In the genomic region with DNA sequence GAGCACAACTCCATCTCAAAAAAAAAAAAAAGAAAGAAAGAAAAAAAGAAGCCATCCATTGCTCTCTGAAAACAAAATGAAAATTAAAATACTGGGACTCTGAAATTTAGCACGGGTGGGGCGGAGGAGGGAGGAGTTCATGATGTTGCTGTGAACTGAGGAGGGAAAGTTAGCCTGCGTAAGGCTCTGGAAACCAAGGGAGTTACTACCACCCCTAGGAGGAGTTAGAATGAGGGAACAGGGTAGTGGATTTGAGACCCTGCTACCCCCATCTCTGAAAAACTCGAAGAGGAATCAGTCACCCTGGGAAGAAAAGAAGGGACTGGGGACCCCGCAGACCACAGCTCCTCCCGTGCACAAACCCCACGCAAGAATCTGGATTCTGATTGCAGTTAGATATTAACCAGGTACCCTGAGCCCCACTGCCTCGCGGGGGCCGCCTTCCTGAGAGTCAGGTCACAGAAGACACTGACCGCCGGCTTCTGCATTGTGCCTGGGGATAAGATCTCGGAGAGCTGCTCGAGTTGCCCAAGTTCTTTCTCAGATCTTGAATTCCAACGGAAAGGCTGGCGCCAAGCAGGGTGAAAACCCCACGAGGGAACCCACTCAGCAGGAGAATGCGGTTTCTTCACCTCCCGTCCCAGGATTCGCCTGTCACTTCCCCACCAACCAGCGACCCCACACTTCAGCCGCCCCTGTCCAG, we compare ENCODE assay signal across 8 cellular contexts. TPM values are rescaled to one million over a fixed set of nuclear protein-coding genes. Genes with fewer than 3 reads are reported as not detected.
DNase-seq lines count a peak whose midpoint lies in the region; ATAC-seq, FAIRE-seq and TF ChIP-seq lines count a peak whose summit lies in the region.

No MANE protein-coding gene starts in this region.

- no peak overlapping the region for H3K18ac ChIP-seq in neuronal stem cell (ENCODE audit: low read length)

- H3K27me3 Mint-ChIP-seq in activated CD8-positive, alpha-beta T cell treated with anti-CD3 and anti-CD28 coated beads, Interleukin-2, amount 10 ng/mL, durations not matched to agents 7 days and 5 days (ENCODE audit: low read depth): no peaks in the 10 kb centered on the region

- H3K36me3 ChIP-seq in neuronal stem cell (replicated peaks in 1 of 2; ENCODE audit: control insufficient read depth in 2 of 2, insufficient read depth in 2 of 2, low read length in 2 of 2): peaks cover 0 to 15% of the 10 kb centered on the region in 2 donors

- H2BK15ac ChIP-seq in neuronal stem cell (ENCODE audit: low read length): peak overlapping the region; percentile 21

- H2AFZ ChIP-seq in neuronal stem cell (ENCODE audit: low read length): peak overlapping the region; percentile 84

- no peak overlapping the region for H2AK5ac ChIP-seq in neuronal stem cell (ENCODE audit: low read depth, low read length)

- peak overlapping the region; percentile 84 for H3K4me3 ChIP-seq in AG10803 (ENCODE audit: low read length)
- H3K4me3 ChIP-seq in foreskin fibroblast (ENCODE audit: low read depth in 1 of 2, low read length in 2 of 2): peak overlapping the region; percentile 82 to 84
- H3K4me3 ChIP-seq in neuronal stem cell (ENCODE audit: low read length in 2 of 2): peak overlapping the region; percentile 86 to 94

- TF ChIP-seq POLR2A in GM12892 (IDR thresholded peaks at IDR 0.05; ENCODE audit: low read depth, low read length): no peak

- no CpG with 5 or more reads among the region's 22 CpGs for WGBS in neuronal stem cell (ENCODE audit: extremely low coverage in 2 of 2, insufficient read length in 2 of 2, insufficient replicate concordance in 1 of 2), 2 donors

- no peaks in the 10 kb centered on the region for H3K4me1 ChIP-seq in neuronal stem cell (ENCODE audit: control insufficient read depth in 2 of 2, insufficient read depth in 1 of 2, low read depth in 1 of 2, low read length in 2 of 2)

- H3K23ac ChIP-seq in neuronal stem cell (ENCODE audit: low read depth, low read length, poor library complexity): peak overlapping the region; percentile 68

- FAIRE-seq in GM12892 (lab: Jason Lieb, UNC): no peak

- H3K27ac ChIP-seq in neuronal stem cell (replicated peaks; ENCODE audit: low read length): no peak overlapping the region

- H3K4me3 Mint-ChIP-seq in activated CD8-positive, alpha-beta T cell treated with anti-CD3 and anti-CD28 coated beads, Interleukin-2, amount 10 ng/mL, durations not matched to agents 7 days and 5 days: peak overlapping the region; percentile 89

- H3K4ac ChIP-seq in neuronal stem cell (ENCODE audit: low read length): no peak overlapping the region

- CTCF ChIA-PET in HEK293T (lab: Yijun Ruan, JAX): no interaction called here
- CTCF ChIA-PET in activated CD8-positive, alpha-beta T cell treated with anti-CD3 and anti-CD28 coated beads, Interleukin-2, amount 10 ng/mL, durations not matched to agents 7 days and 5 days (lab: Charles Lee): interaction anchor here (0.9 to 1.3 kb wide), 3 partner anchors 305 to 567 kb away, joined by 3 to 4 read pairs (median 3); no protein-coding TSS in a partner anchor

- peaks cover 12% of the 10 kb centered on the region for H3K36me3 Mint-ChIP-seq in activated CD8-positive, alpha-beta T cell treated with anti-CD3 and anti-CD28 coated beads, Interleukin-2, amount 10 ng/mL, durations not matched to agents 7 days and 5 days (ENCODE audit: low read depth)

- no peak overlapping the region for H2BK5ac ChIP-seq in neuronal stem cell (ENCODE audit: low read length)

- no peak overlapping the region for H4K8ac ChIP-seq in neuronal stem cell (ENCODE audit: low read depth, low read length)

- peak overlapping the region; percentile 87 for H3K9ac ChIP-seq in neuronal stem cell (ENCODE audit: low read depth, low read length, poor library complexity)

- H3K9me3 Mint-ChIP-seq in activated CD8-positive, alpha-beta T cell treated with anti-CD3 and anti-CD28 coated beads, Interleukin-2, amount 10 ng/mL, durations not matched to agents 7 days and 5 days (ENCODE audit: insufficient read depth): peaks cover 19% of the 10 kb centered on the region

- H3K27ac Mint-ChIP-seq in activated CD8-positive, alpha-beta T cell treated with anti-CD3 and anti-CD28 coated beads, Interleukin-2, amount 10 ng/mL, durations not matched to agents 7 days and 5 days: peak overlapping the region; percentile 72

- peak overlapping the region; percentile 78 for H3K4me2 ChIP-seq in neuronal stem cell (ENCODE audit: insufficient read depth, low read length, poor library complexity, severe bottlenecking)

- H3K79me1 ChIP-seq in neuronal stem cell (ENCODE audit: low read depth, low read length): no peaks in the 10 kb centered on the region

- H2BK12ac ChIP-seq in neuronal stem cell (ENCODE audit: low read length): no peak overlapping the region

- no peak for ATAC-seq in activated CD8-positive, alpha-beta T cell treated with anti-CD3 and anti-CD28 coated beads, Interleukin-2, amount 10 ng/mL, durations not matched to agents 7 days and 5 days
- no peak for ATAC-seq in GM21529 (IDR thresholded peaks at IDR 0.05; ENCODE audit: unreplicated experiment)

- peak; percentile 28 for DNase-seq in AG10803 (ENCODE audit: low read depth)
- peak; percentile 10 for DNase-seq in HEK293T (ENCODE audit: extremely low spot score)
- DNase-seq in activated CD8-positive, alpha-beta T cell treated with anti-CD3 and anti-CD28 coated beads, Interleukin-2, amount 10 ng/mL, durations not matched to agents 7 days and 5 days: no peak
- peak; percentile 8 to 41 for DNase-seq in foreskin fibroblast
- DNase-seq in neuronal stem cell (ENCODE audit: low spot score): no peak
- DNase-seq in GM19240 (ENCODE audit: insufficient read length, low spot score): no peak
- DNase-seq in GM12892 (ENCODE audit: insufficient read length): no peak

- H3K4me1 Mint-ChIP-seq in activated CD8-positive, alpha-beta T cell treated with anti-CD3 and anti-CD28 coated beads, Interleukin-2, amount 10 ng/mL, durations not matched to agents 7 days and 5 days (ENCODE audit: low read depth): peaks cover 23% of the 10 kb centered on the region

- POLR2A ChIA-PET in HEK293T (lab: Yijun Ruan, JAX): interaction anchor here (0.8 to 1.5 kb wide), 3 partner anchors 31 to 119 kb away, joined by 3 to 8 read pairs (median 3); a partner anchor contains a TSS
- POLR2A ChIA-PET in activated CD8-positive, alpha-beta T cell treated with anti-CD3 and anti-CD28 coated beads, Interleukin-2, amount 10 ng/mL, durations not matched to agents 7 days and 5 days (lab: Charles Lee): interaction anchor here (0.9 to 1.6 kb wide), 5 partner anchors 32 to 202 kb away, joined by 3 to 15 read pairs (median 4); a partner anchor contains a TSS

- no peaks in the 10 kb centered on the region for H3K27me3 ChIP-seq in neuronal stem cell (ENCODE audit: control insufficient read depth in 3 of 3, insufficient read depth in 3 of 3, low read depth in 1 of 3, low read length in 3 of 3)

- no peak overlapping the region for H2BK120ac ChIP-seq in neuronal stem cell (ENCODE audit: low read depth, low read length)

- H3K9me3 ChIP-seq in neuronal stem cell (replicated peaks in 1 of 2; ENCODE audit: control insufficient read depth in 2 of 2, insufficient read depth in 1 of 2, low read depth in 1 of 2, low read length in 2 of 2): peaks cover 9 to 39% of the 10 kb centered on the region in 2 donors

- no peak overlapping the region for H4K91ac ChIP-seq in neuronal stem cell (ENCODE audit: low read depth, low read length, poor library complexity)

- TF ChIP-seq CTCF in AG10803 (conservative IDR thresholded peaks at IDR 0.05; ENCODE audit: low read length): no peak
- no peak for TF ChIP-seq CTCF in foreskin fibroblast (IDR thresholded peaks at IDR 0.05; ENCODE audit: low read depth, low read length)

- H3K14ac ChIP-seq in neuronal stem cell (ENCODE audit: low read length): no peak overlapping the region

TF ChIP-seq in HEK293T, 16 proteins besides CTCF, POLR2A, EP300 and RAD21:
- TF ChIP-seq NFRKB (IDR thresholded peaks at IDR 0.05) (no peak), HDGF (IDR thresholded peaks at IDR 0.05; ENCODE audit: borderline replicate concordance) (no peak), ZNF384 (IDR thresholded peaks at IDR 0.05) (no peak), LEF1 (IDR thresholded peaks at IDR 0.05; ENCODE audit: borderline replicate concordance) (no peak), SUZ12 (IDR thresholded peaks at IDR 0.05) (no peak), CTBP1 (IDR thresholded peaks at IDR 0.05; ENCODE audit: borderline replicate concordance) (no peak), ELF4 (IDR thresholded peaks at IDR 0.05) (no peak), L3MBTL2 (conservative IDR thresholded peaks at IDR 0.05) (no peak), BHLHE40 (IDR thresholded peaks at IDR 0.05; ENCODE audit: borderline replicate concordance) (no peak), FOXM1 (IDR thresholded peaks at IDR 0.05; ENCODE audit: borderline replicate concordance) (no peak), TARDBP (IDR thresholded peaks at IDR 0.05) (no peak), FOXA1 (IDR thresholded peaks at IDR 0.05) (no peak), ARNT (IDR thresholded peaks at IDR 0.05) (no peak), SP1 (IDR thresholded peaks at IDR 0.05) (no peak), FOXK2 (IDR thresholded peaks at IDR 0.05) (no peak)
- TF ChIP-seq, protein P1, sequence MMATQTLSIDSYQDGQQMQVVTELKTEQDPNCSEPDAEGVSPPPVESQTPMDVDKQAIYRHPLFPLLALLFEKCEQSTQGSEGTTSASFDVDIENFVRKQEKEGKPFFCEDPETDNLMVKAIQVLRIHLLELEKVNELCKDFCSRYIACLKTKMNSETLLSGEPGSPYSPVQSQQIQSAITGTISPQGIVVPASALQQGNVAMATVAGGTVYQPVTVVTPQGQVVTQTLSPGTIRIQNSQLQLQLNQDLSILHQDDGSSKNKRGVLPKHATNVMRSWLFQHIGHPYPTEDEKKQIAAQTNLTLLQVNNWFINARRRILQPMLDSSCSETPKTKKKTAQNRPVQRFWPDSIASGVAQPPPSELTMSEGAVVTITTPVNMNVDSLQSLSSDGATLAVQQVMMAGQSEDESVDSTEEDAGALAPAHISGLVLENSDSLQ (IDR thresholded peaks at IDR 0.05): no peak

RNA-seq across cellular contexts. Expression of a gene that starts 0.9 kb away (rescaled TPM):
- 1 to 10 TPM; 1.3 to 2.0 TPM for total RNA-seq in activated CD8-positive, alpha-beta T cell treated with anti-CD3 and anti-CD28 coated beads, Interleukin-2, amount 10 ng/mL, durations not matched to agents 7 days and 5 days
- 1.0 TPM for polyA plus RNA-seq in neuronal stem cell (2013, experiment 1 of 2)
- polyA plus RNA-seq in neuronal stem cell (2013, experiment 2 of 2): 1.3 TPM
- polyA plus RNA-seq in GM12892 (2012; ENCODE audit: missing spikeins): 1.2 TPM

RNA-seq across cellular contexts. Expression of a gene that starts 31.1 kb away (rescaled TPM):
- total RNA-seq in activated CD8-positive, alpha-beta T cell treated with anti-CD3 and anti-CD28 coated beads, Interleukin-2, amount 10 ng/mL, durations not matched to agents 7 days and 5 days: 1 to 10 TPM; 3.1 to 3.2 TPM
- polyA plus RNA-seq in neuronal stem cell (2013, experiment 1 of 2): 0.53 TPM
- 0.61 TPM for polyA plus RNA-seq in neuronal stem cell (2013, experiment 2 of 2)
- 7.0 TPM for polyA plus RNA-seq in GM12892 (2012; ENCODE audit: missing spikeins)

RNA-seq across cellular contexts. Expression of a gene that starts 36.5 kb away (rescaled TPM):
- total RNA-seq in activated CD8-positive, alpha-beta T cell treated with anti-CD3 and anti-CD28 coated beads, Interleukin-2, amount 10 ng/mL, durations not matched to agents 7 days and 5 days: 1 to 10 TPM; 4.5 to 4.7 TPM
- polyA plus RNA-seq in neuronal stem cell (2013, experiment 1 of 2): 2.7 TPM
- 2.7 TPM for polyA plus RNA-seq in neuronal stem cell (2013, experiment 2 of 2)
- polyA plus RNA-seq in GM12892 (2012; ENCODE audit: missing spikeins): 2.5 TPM

Comparison
In these comparisons a context has a peak if more than half of its experiments do, and no peak if none do; other contexts are left out.
1. DNase-seq: peak in AG10803 (single experiment), HEK293T (single experiment) and foreskin fibroblast (2 of 2); none in activated CD8-positive, alpha-beta T cell treated with anti-CD3 and anti-CD28 coated beads, Interleukin-2, amount 10 ng/mL, durations not matched to agents 7 days and 5 days (single experiment), neuronal stem cell (single experiment), GM19240 (single experiment) and GM12892 (single experiment).
2. Peak in every context shown above with its lines, with median percentiles within 50 percentile points of each other: H3K4me3 ChIP-seq.